ENCODE assay signal across 1 cellular context in the genomic region with DNA sequence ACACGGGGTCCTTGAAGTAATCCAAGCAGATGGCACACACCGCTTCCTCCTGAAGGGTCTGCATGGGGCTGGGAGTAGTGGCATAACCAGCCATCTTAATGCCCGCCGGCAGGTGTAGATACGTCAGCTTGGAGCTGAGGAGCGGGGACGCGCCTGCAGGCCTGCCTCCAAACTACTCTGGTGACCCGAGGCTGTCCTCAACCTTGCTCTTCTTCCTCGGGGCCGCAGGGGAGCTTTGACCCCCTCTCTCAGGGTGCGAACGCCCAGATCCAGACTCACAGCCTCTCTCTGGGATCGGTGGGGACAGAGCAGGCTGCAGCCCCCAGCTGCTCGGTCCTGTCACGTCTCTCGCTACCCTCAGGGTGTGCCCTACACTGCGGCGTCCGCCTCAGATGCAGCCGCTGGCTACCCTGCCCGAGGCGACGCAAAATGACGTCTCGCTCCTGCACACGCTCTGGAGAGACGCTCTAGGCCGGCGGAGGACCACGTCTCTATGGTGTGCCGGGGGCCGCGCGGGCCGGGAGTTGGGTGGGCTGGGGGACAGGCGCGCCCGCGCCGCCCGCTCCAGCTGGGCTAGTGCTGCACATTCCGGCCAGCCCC.
TF ChIP-seq lines count a peak whose summit lies in the region.

A gene (minus strand): TSS at position 424 of the 600 bp plus-strand sequence. CDS start 330 bp downstream, at position 94.

TF ChIP-seq in HepG2, 621 proteins besides CTCF, POLR2A, EP300 and RAD21 (continued from another document and continues in another):
- TF ChIP-seq, protein P1, sequence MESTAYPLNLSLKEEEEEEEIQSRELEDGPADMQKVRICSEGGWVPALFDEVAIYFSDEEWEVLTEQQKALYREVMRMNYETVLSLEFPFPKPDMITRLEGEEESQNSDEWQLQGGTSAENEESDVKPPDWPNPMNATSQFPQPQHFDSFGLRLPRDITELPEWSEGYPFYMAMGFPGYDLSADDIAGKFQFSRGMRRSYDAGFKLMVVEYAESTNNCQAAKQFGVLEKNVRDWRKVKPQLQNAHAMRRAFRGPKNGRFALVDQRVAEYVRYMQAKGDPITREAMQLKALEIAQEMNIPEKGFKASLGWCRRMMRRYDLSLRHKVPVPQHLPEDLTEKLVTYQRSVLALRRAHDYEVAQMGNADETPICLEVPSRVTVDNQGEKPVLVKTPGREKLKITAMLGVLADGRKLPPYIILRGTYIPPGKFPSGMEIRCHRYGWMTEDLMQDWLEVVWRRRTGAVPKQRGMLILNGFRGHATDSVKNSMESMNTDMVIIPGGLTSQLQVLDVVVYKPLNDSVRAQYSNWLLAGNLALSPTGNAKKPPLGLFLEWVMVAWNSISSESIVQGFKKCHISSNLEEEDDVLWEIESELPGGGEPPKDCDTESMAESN (CRISPR knock-in tag; conservative IDR thresholded peaks at IDR 0.05): peak; percentile 60; the same call in 1 of the 2 replicates
- TF ChIP-seq ZEB1 (IDR thresholded peaks at IDR 0.05; ENCODE audit: insufficient replicate concordance, low read depth) (no peak), ZZZ3 (CRISPR knock-in tag; IDR thresholded peaks at IDR 0.05; ENCODE audit: borderline replicate concordance) (no peak), ZNF34 (CRISPR knock-in tag; IDR thresholded peaks at IDR 0.05; ENCODE audit: borderline replicate concordance) (peak; percentile 95; the same call in 1 of the 2 replicates), ZNF263 (CRISPR knock-in tag; IDR thresholded peaks at IDR 0.05) (peak; percentile 6; the same call in 1 of the 2 replicates), NFYB (CRISPR knock-in tag; IDR thresholded peaks at IDR 0.05) (peak; percentile 46; the same call in 1 of the 2 replicates), ZNF577 (CRISPR knock-in tag; IDR thresholded peaks at IDR 0.05; ENCODE audit: borderline replicate concordance, low read depth) (no peak), MEIS2 (CRISPR knock-in tag; IDR thresholded peaks at IDR 0.05) (0 out of 2 replicates have a peak, but pooled peaks have one; percentile 10), MXD4 (CRISPR knock-in tag; IDR thresholded peaks at IDR 0.05) (peak; percentile 91), CBX1 (IDR thresholded peaks at IDR 0.05; ENCODE audit: low read depth) (peak; percentile 41), KMT2A (CRISPR knock-in tag; IDR thresholded peaks at IDR 0.05) (peak; percentile 81; the same call in 1 of the 2 replicates), ZNF564 (CRISPR knock-in tag; IDR thresholded peaks at IDR 0.05) (0 out of 2 replicates have a peak, but pooled peaks have one; percentile 78), CREM (IDR thresholded peaks at IDR 0.05) (peak; percentile 96), CREM (CRISPR knock-in tag; IDR thresholded peaks at IDR 0.05) (peak; percentile 80), ZFP37 (CRISPR knock-in tag; IDR thresholded peaks at IDR 0.05; ENCODE audit: borderline replicate concordance) (no peak), SOX5 (CRISPR knock-in tag; IDR thresholded peaks at IDR 0.05; ENCODE audit: borderline replicate concordance) (peak; percentile 57; the same call in 1 of the 2 replicates), KLF16 (CRISPR knock-in tag; IDR thresholded peaks at IDR 0.05) (peak in 1 of 2 experiments; percentile 78; a peak in 2 of 4 replicates), SIX4 (CRISPR knock-in tag; IDR thresholded peaks at IDR 0.05) (peak; percentile 49; the same call in 1 of the 2 replicates), DR1 (CRISPR knock-in tag; IDR thresholded peaks at IDR 0.05) (peak; percentile 59; the same call in 1 of the 2 replicates), HDAC1 (CRISPR knock-in tag; IDR thresholded peaks at IDR 0.05) (peak; percentile 96), ZNF160 (CRISPR knock-in tag; IDR thresholded peaks at IDR 0.05) (0 out of 2 replicates have a peak, but pooled peaks have one; percentile 52), ZNF644 (CRISPR knock-in tag; IDR thresholded peaks at IDR 0.05; ENCODE audit: low read depth) (no peak), ZNF598 (CRISPR knock-in tag; IDR thresholded peaks at IDR 0.05; ENCODE audit: borderline replicate concordance) (peak; percentile 90; the same call in 1 of the 2 replicates), MTF2 (CRISPR knock-in tag; IDR thresholded peaks at IDR 0.05; ENCODE audit: borderline replicate concordance) (no peak)
- TF ChIP-seq, protein P2, sequence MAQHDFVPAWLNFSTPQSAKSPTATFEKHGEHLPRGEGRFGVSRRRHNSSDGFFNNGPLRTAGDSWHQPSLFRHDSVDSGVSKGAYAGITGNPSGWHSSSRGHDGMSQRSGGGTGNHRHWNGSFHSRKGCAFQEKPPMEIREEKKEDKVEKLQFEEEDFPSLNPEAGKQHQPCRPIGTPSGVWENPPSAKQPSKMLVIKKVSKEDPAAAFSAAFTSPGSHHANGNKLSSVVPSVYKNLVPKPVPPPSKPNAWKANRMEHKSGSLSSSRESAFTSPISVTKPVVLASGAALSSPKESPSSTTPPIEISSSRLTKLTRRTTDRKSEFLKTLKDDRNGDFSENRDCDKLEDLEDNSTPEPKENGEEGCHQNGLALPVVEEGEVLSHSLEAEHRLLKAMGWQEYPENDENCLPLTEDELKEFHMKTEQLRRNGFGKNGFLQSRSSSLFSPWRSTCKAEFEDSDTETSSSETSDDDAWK (CRISPR knock-in tag; IDR thresholded peaks at IDR 0.05): no peak
- TF ChIP-seq, protein P3, sequence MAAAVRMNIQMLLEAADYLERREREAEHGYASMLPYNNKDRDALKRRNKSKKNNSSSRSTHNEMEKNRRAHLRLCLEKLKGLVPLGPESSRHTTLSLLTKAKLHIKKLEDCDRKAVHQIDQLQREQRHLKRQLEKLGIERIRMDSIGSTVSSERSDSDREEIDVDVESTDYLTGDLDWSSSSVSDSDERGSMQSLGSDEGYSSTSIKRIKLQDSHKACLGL (CRISPR knock-in tag; IDR thresholded peaks at IDR 0.05): peak; percentile 37; the same call in 1 of the 2 replicates
- TF ChIP-seq, protein P4, sequence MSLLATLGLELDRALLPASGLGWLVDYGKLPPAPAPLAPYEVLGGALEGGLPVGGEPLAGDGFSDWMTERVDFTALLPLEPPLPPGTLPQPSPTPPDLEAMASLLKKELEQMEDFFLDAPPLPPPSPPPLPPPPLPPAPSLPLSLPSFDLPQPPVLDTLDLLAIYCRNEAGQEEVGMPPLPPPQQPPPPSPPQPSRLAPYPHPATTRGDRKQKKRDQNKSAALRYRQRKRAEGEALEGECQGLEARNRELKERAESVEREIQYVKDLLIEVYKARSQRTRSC (CRISPR knock-in tag; IDR thresholded peaks at IDR 0.05; ENCODE audit: low read depth): no peak
- TF ChIP-seq, protein P5, sequence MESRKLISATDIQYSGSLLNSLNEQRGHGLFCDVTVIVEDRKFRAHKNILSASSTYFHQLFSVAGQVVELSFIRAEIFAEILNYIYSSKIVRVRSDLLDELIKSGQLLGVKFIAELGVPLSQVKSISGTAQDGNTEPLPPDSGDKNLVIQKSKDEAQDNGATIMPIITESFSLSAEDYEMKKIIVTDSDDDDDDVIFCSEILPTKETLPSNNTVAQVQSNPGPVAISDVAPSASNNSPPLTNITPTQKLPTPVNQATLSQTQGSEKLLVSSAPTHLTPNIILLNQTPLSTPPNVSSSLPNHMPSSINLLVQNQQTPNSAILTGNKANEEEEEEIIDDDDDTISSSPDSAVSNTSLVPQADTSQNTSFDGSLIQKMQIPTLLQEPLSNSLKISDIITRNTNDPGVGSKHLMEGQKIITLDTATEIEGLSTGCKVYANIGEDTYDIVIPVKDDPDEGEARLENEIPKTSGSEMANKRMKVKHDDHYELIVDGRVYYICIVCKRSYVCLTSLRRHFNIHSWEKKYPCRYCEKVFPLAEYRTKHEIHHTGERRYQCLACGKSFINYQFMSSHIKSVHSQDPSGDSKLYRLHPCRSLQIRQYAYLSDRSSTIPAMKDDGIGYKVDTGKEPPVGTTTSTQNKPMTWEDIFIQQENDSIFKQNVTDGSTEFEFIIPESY (CRISPR knock-in tag; IDR thresholded peaks at IDR 0.05): peak; percentile 51; the same call in 1 of the 2 replicates
- TF ChIP-seq, protein P6, sequence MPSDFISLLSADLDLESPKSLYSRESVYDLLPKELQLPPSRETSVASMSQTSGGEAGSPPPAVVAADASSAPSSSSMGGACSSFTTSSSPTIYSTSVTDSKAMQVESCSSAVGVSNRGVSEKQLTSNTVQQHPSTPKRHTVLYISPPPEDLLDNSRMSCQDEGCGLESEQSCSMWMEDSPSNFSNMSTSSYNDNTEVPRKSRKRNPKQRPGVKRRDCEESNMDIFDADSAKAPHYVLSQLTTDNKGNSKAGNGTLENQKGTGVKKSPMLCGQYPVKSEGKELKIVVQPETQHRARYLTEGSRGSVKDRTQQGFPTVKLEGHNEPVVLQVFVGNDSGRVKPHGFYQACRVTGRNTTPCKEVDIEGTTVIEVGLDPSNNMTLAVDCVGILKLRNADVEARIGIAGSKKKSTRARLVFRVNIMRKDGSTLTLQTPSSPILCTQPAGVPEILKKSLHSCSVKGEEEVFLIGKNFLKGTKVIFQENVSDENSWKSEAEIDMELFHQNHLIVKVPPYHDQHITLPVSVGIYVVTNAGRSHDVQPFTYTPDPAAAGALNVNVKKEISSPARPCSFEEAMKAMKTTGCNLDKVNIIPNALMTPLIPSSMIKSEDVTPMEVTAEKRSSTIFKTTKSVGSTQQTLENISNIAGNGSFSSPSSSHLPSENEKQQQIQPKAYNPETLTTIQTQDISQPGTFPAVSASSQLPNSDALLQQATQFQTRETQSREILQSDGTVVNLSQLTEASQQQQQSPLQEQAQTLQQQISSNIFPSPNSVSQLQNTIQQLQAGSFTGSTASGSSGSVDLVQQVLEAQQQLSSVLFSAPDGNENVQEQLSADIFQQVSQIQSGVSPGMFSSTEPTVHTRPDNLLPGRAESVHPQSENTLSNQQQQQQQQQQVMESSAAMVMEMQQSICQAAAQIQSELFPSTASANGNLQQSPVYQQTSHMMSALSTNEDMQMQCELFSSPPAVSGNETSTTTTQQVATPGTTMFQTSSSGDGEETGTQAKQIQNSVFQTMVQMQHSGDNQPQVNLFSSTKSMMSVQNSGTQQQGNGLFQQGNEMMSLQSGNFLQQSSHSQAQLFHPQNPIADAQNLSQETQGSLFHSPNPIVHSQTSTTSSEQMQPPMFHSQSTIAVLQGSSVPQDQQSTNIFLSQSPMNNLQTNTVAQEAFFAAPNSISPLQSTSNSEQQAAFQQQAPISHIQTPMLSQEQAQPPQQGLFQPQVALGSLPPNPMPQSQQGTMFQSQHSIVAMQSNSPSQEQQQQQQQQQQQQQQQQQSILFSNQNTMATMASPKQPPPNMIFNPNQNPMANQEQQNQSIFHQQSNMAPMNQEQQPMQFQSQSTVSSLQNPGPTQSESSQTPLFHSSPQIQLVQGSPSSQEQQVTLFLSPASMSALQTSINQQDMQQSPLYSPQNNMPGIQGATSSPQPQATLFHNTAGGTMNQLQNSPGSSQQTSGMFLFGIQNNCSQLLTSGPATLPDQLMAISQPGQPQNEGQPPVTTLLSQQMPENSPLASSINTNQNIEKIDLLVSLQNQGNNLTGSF (CRISPR knock-in tag; IDR thresholded peaks at IDR 0.05): 0 out of 2 replicates have a peak, but pooled peaks have one; percentile 64
- TF ChIP-seq, protein P7, sequence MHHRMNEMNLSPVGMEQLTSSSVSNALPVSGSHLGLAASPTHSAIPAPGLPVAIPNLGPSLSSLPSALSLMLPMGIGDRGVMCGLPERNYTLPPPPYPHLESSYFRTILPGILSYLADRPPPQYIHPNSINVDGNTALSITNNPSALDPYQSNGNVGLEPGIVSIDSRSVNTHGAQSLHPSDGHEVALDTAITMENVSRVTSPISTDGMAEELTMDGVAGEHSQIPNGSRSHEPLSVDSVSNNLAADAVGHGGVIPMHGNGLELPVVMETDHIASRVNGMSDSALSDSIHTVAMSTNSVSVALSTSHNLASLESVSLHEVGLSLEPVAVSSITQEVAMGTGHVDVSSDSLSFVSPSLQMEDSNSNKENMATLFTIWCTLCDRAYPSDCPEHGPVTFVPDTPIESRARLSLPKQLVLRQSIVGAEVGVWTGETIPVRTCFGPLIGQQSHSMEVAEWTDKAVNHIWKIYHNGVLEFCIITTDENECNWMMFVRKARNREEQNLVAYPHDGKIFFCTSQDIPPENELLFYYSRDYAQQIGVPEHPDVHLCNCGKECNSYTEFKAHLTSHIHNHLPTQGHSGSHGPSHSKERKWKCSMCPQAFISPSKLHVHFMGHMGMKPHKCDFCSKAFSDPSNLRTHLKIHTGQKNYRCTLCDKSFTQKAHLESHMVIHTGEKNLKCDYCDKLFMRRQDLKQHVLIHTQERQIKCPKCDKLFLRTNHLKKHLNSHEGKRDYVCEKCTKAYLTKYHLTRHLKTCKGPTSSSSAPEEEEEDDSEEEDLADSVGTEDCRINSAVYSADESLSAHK (CRISPR knock-in tag; IDR thresholded peaks at IDR 0.05; ENCODE audit: borderline replicate concordance): no peak
- TF ChIP-seq, protein P8, sequence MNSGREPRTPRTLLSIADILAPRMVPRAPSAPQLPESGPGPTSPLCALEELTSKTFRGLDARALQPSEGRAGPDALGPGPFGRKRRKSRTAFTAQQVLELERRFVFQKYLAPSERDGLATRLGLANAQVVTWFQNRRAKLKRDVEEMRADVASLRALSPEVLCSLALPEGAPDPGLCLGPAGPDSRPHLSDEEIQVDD (CRISPR knock-in tag; IDR thresholded peaks at IDR 0.05; ENCODE audit: borderline replicate concordance): 0 out of 2 replicates have a peak, but pooled peaks have one; percentile 23
- TF ChIP-seq, protein P9, sequence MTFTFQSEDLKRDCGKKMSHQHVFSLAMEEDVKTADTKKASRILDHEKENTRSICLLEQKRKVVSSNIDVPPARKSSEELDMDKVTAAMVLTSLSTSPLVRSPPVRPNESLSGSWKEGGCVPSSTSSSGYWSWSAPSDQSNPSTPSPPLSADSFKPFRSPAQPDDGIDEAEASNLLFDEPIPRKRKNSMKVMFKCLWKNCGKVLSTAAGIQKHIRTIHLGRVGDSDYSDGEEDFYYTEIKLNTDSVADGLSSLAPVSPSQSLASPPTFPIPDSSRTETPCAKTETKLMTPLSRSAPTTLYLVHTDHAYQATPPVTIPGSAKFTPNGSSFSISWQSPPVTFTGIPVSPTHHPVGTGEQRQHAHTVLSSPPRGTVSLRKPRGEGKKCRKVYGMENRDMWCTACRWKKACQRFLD (CRISPR knock-in tag; IDR thresholded peaks at IDR 0.05; ENCODE audit: borderline replicate concordance): no peak
- TF ChIP-seq, protein P10, sequence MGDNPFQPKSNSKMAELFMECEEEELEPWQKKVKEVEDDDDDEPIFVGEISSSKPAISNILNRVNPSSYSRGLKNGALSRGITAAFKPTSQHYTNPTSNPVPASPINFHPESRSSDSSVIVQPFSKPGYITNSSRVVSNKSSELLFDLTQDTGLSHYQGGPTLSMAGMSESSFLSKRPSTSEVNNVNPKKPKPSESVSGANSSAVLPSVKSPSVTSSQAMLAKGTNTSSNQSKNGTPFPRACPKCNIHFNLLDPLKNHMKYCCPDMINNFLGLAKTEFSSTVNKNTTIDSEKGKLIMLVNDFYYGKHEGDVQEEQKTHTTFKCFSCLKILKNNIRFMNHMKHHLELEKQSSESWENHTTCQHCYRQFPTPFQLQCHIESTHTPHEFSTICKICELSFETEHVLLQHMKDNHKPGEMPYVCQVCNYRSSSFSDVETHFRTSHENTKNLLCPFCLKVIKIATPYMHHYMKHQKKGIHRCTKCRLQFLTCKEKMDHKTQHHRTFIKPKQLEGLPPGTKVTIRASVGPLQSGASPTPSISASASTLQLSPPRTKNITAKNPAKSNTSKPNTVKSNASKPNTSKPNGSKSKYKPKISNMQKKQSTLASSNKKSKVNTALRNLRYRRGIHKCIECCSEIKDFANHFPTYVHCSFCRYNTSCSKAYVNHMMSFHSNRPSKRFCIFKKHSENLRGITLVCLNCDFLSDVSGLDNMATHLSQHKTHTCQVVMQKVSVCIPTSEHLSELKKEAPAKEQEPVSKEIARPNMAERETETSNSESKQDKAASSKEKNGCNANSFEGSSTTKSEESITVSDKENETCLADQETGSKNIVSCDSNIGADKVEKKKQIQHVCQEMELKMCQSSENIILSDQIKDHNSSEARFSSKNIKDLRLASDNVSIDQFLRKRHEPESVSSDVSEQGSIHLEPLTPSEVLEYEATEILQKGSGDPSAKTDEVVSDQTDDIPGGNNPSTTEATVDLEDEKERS (CRISPR knock-in tag; IDR thresholded peaks at IDR 0.05): peak; percentile 25; the same call in 1 of the 2 replicates
